In the genomic region with DNA sequence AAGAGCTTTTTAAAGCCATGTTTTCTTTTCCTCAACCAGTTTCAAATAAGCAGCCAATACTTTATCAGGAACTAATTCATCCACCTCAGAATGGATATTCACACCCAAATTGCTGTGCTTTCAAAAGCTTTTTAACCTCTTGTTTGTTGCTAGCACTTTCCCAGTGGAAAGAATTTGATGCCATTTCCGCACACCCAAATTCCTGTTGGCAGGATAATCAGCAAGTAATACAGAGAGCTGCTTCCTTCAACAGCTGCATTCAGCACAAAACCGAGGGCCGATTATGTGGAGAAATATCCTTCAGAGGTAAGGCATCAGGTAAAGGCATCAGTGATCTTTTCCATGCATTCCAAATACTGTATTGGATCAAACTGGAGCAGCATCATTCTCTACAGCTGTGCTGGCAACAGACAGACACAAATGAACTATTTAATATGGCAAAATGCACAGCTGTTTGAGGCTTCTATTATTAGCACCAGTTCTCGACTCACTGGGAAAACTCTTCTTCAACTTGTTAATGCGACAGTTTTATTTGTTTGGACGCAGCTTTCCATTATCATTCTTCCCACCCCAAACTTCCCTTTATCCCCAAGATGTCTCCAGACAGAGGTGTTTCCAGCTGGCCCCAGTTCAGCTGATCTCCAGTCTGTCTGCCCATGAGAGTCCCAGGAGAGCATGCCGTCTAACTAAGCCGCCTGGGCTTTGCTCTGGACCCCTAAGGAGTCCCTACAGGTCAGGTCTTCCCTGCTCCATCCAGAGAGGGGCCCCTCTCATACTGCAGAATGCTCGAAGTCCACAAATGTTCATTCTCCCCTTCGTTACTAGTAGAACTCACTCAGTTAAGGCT, we compare ENCODE assay signal across 17 cellular contexts. TPM values are rescaled to one million over a fixed set of nuclear protein-coding genes. Genes with fewer than 3 reads are reported as not detected.
A peak's percentile ranks its signal among the peaks of the same experiment; 100 is the strongest.
DNase-seq lines count a peak whose midpoint lies in the region; ATAC-seq and TF ChIP-seq lines count a peak whose summit lies in the region.
"Had no signal": no experiment of that assay in that cellular context is flagged by ENCODE, and none has a peak within 500 bp of the region (broad histone marks: within the 10 kb centered on the region; RNA-seq: fewer than 3 reads in every experiment).

No MANE protein-coding gene starts in this region.

- intact Hi-C loops in adrenal gland (cut with DNase I), result no loop called here
- intact Hi-C loops in naive thymus-derived CD4-positive, alpha-beta T cell (cut with micrococcal nuclease), result no loop called here

- 0 out of 2 replicates have a peak, but pooled peaks cover 4% of the 10 kb centered on the region for H3K36me3 ChIP-seq in GM23338 (ENCODE audit: insufficient read depth)
- no peaks in the 10 kb centered on the region for H3K36me3 ChIP-seq in adrenal gland (replicated peaks in 1 of 2)
- H3K36me3 ChIP-seq in naive thymus-derived CD4-positive, alpha-beta T cell (ENCODE audit: control insufficient read depth in 2 of 3, insufficient read depth in 3 of 3, low read length in 3 of 3), result no peaks in the 10 kb centered on the region
- H3K36me3 ChIP-seq: BE2C, HAP-1, neural progenitor cell had no signal

- H3K9me3 ChIP-seq in adrenal gland (replicated peaks in 1 of 3), result no peaks in the 10 kb centered on the region
- H3K9me3 ChIP-seq in naive thymus-derived CD4-positive, alpha-beta T cell (ENCODE audit: control insufficient read depth in 2 of 3, low read length in 3 of 3), result peaks cover 0 to 3% (median 0%) of the 10 kb centered on the region in 3 experiments
- H3K9me3 ChIP-seq: BE2C had no signal

- peaks cover 11% of the 10 kb centered on the region; the same call in 2 of the 3 replicates for H3K4me1 Mint-ChIP-seq in GM23338
- H3K4me1 Mint-ChIP-seq in stimulated activated naive B cell treated with anti-CD40 and anti-IgM and Interleukin-4, amounts not matched to agents 10 μg/mL and 1 μg/mL and 100 μg/mL, for 72 hours, result peaks cover 51 to 82% of the 10 kb centered on the region in 2 donors
- H3K4me1 Mint-ChIP-seq in naive thymus-derived CD4-positive, alpha-beta T cell, result peaks cover 24 to 50% (median 35%) of the 10 kb centered on the region in 7 donors

- H3K36me3 Mint-ChIP-seq in GM23338 (ENCODE audit: low read depth), result peaks cover 20% of the 10 kb centered on the region
- peaks cover 22 to 34% of the 10 kb centered on the region in 2 donors for H3K36me3 Mint-ChIP-seq in stimulated activated naive B cell treated with anti-CD40 and anti-IgM and Interleukin-4, amounts not matched to agents 10 μg/mL and 1 μg/mL and 100 μg/mL, for 72 hours
- peaks cover 0 to 18% (median 12%) of the 10 kb centered on the region in 5 donors for H3K36me3 Mint-ChIP-seq in naive thymus-derived CD4-positive, alpha-beta T cell

- no peak for TF ChIP-seq CTCF in GM23338 (conservative IDR thresholded peaks at IDR 0.05; ENCODE audit: low read depth in 2 of 2)
- no peak for TF ChIP-seq CTCF in adrenal gland (IDR thresholded peaks at IDR 0.05)

- peaks cover 21% of the 10 kb centered on the region for H3K27me3 Mint-ChIP-seq in GM23338 (ENCODE audit: insufficient read depth, low read depth, poor library complexity)
- no peaks in the 10 kb centered on the region for H3K27me3 Mint-ChIP-seq in stimulated activated naive B cell treated with anti-CD40 and anti-IgM and Interleukin-4, amounts not matched to agents 10 μg/mL and 1 μg/mL and 100 μg/mL, for 72 hours
- no peaks in the 10 kb centered on the region for H3K27me3 Mint-ChIP-seq in naive thymus-derived CD4-positive, alpha-beta T cell
- H3K27me3 Mint-ChIP-seq: activated naive CD8-positive, alpha-beta T cell treated with anti-CD3 and anti-CD28 coated beads, Interleukin-2, amount 10 ng/mL, durations not matched to agents 7 days and 5 days; central memory CD8-positive, alpha-beta T cell had no signal

- no peak for TF ChIP-seq POLR2A in adrenal gland (IDR thresholded peaks at IDR 0.05)
- no peak for TF ChIP-seq POLR2A in GM18505 (IDR thresholded peaks at IDR 0.05; ENCODE audit: borderline replicate concordance, extremely low read depth, insufficient read depth, insufficient read length)

- H3K4me2 ChIP-seq in GM23338, result no peak overlapping the region
- H3K4me2 ChIP-seq: KMS-11, neural progenitor cell had no signal

- CTCF ChIA-PET in naive thymus-derived CD4-positive, alpha-beta T cell (lab: Charles Lee), result interaction anchor here (0.6 to 0.8 kb wide), 2 partner anchors 12 to 1153 kb away, joined by 3 to 5 read pairs; no protein-coding TSS in a partner anchor

- H3K4me3 Mint-ChIP-seq in GM23338, result no peak overlapping the region
- H3K4me3 Mint-ChIP-seq in stimulated activated naive B cell treated with anti-CD40 and anti-IgM and Interleukin-4, amounts not matched to agents 10 μg/mL and 1 μg/mL and 100 μg/mL, for 72 hours, result no peak overlapping the region
- H3K4me3 Mint-ChIP-seq in naive thymus-derived CD4-positive, alpha-beta T cell, result peak overlapping the region in 4 of 10 donors; percentile 3 to 65 (median 42)
- H3K4me3 Mint-ChIP-seq: activated naive CD8-positive, alpha-beta T cell treated with anti-CD3 and anti-CD28 coated beads, Interleukin-2, amount 10 ng/mL, durations not matched to agents 7 days and 5 days; central memory CD8-positive, alpha-beta T cell; neural progenitor cell had no signal

- H3F3A ChIP-seq in GM23338 (replicated peaks; ENCODE audit: low read depth), result no peaks in the 10 kb centered on the region

- H3K4me3 ChIP-seq in GM23338 (no peak overlapping the region), adrenal gland (no peak overlapping the region)
- no peak overlapping the region for H3K4me3 ChIP-seq in naive thymus-derived CD4-positive, alpha-beta T cell (ENCODE audit: low read length)
- H3K4me3 ChIP-seq: HAP-1, neural progenitor cell had no signal

- no peak overlapping the region for H2AFZ ChIP-seq in GM23338
- H2AFZ ChIP-seq: neural progenitor cell had no signal

- H3K4me1 ChIP-seq in GM23338 (ENCODE audit: insufficient read depth) (no peaks in the 10 kb centered on the region), adrenal gland (replicated peaks in 1 of 2) (peaks cover 39 to 51% of the 10 kb centered on the region in 2 donors)
- H3K4me1 ChIP-seq in naive thymus-derived CD4-positive, alpha-beta T cell (ENCODE audit: control insufficient read depth in 2 of 2, insufficient read depth in 2 of 2, low read length in 2 of 2), result peaks cover 4 to 9% of the 10 kb centered on the region in 2 donors
- H3K4me1 ChIP-seq: BE2C had no signal

- POLR2A ChIA-PET in naive thymus-derived CD4-positive, alpha-beta T cell (lab: Charles Lee), result interaction anchor here (0.6 to 3.3 kb wide), 10 partner anchors 9 to 1274 kb away, joined by 3 to 20 read pairs (median 10); no protein-coding TSS in a partner anchor

- H4K20me1 ChIP-seq in GM23338 (replicated peaks; ENCODE audit: insufficient read depth), result no peaks in the 10 kb centered on the region

- H3K27ac Mint-ChIP-seq in GM23338, result no peak overlapping the region
- peak overlapping the region; percentile 88 for H3K27ac Mint-ChIP-seq in stimulated activated naive B cell treated with anti-CD40 and anti-IgM and Interleukin-4, amounts not matched to agents 10 μg/mL and 1 μg/mL and 100 μg/mL, for 72 hours
- peak overlapping the region in 4 of 9 donors; percentile 15 to 78 (median 70) for H3K27ac Mint-ChIP-seq in naive thymus-derived CD4-positive, alpha-beta T cell
- H3K27ac Mint-ChIP-seq: activated naive CD8-positive, alpha-beta T cell treated with anti-CD3 and anti-CD28 coated beads, Interleukin-2, amount 10 ng/mL, durations not matched to agents 7 days and 5 days; neural progenitor cell had no signal

- WGBS in adrenal gland, 4 donors, result 63 to 78% (median 69%) methylated on average over 10 of the region's 10 CpGs

- H3K27ac ChIP-seq in GM23338 (ENCODE audit: low read depth) (no peak overlapping the region), adrenal gland (peak overlapping the region in 3 of 5 donors; percentile 38 to 70 (median 65))
- H3K27ac ChIP-seq in naive thymus-derived CD4-positive, alpha-beta T cell (ENCODE audit: low read depth, low read length), result no peak overlapping the region
- H3K27ac ChIP-seq: KMS-11, neural progenitor cell, WERI-Rb-1 had no signal

- peaks cover 23% of the 10 kb centered on the region for H3K9me3 Mint-ChIP-seq in GM23338
- peaks cover 2 to 4% of the 10 kb centered on the region in 2 donors for H3K9me3 Mint-ChIP-seq in stimulated activated naive B cell treated with anti-CD40 and anti-IgM and Interleukin-4, amounts not matched to agents 10 μg/mL and 1 μg/mL and 100 μg/mL, for 72 hours
- peaks cover 0 to 9% (median 2%) of the 10 kb centered on the region in 11 donors for H3K9me3 Mint-ChIP-seq in naive thymus-derived CD4-positive, alpha-beta T cell
- H3K9me3 Mint-ChIP-seq: activated naive CD8-positive, alpha-beta T cell treated with anti-CD3 and anti-CD28 coated beads, Interleukin-2, amount 10 ng/mL, durations not matched to agents 7 days and 5 days; central memory CD8-positive, alpha-beta T cell had no signal

- H3K27me3 ChIP-seq in GM23338 (ENCODE audit: insufficient read depth), result peaks cover 20% of the 10 kb centered on the region
- no peaks in the 10 kb centered on the region for H3K27me3 ChIP-seq in adrenal gland
- no peaks in the 10 kb centered on the region for H3K27me3 ChIP-seq in naive thymus-derived CD4-positive, alpha-beta T cell (ENCODE audit: control insufficient read depth in 2 of 2, insufficient read depth in 2 of 2, low read length in 2 of 2)
- H3K27me3 ChIP-seq: BE2C had no signal

- ATAC-seq in GM23338, result peak; percentile 39; the same call in 2 of the 3 replicates
- no peak for ATAC-seq in stimulated activated naive B cell treated with anti-CD40 and anti-IgM and Interleukin-4, amounts not matched to agents 10 μg/mL and 1 μg/mL and 100 μg/mL, for 72 hours (replicated peaks)
- ATAC-seq in GM18505 (IDR thresholded peaks at IDR 0.05; ENCODE audit: unreplicated experiment), result no peak
- no peak for ATAC-seq in HG03439 (IDR thresholded peaks at IDR 0.05; ENCODE audit: unreplicated experiment)
- ATAC-seq in naive thymus-derived CD4-positive, alpha-beta T cell, result no peak
- ATAC-seq: stimulated activated naive CD8-positive, alpha-beta T cell treated with anti-CD3 and anti-CD28 coated beads, Interleukin-15, Interleukin-2, amounts not matched to agents 100 U/mL and 50 U/mL, for 24 hours had no signal

- H3K9me2 ChIP-seq in GM23338 (ENCODE audit: insufficient read depth), result no peaks in the 10 kb centered on the region

- no peaks in the 10 kb centered on the region for H3K79me2 ChIP-seq in GM23338 (replicated peaks; ENCODE audit: insufficient read depth)

- no peak for DNase-seq in GM23338 (ENCODE audit: low spot score)
- peak in 3 of 7 donors; percentile 16 to 23 (median 19) for DNase-seq in adrenal gland
- DNase-seq in lung microvascular endothelial cell (ENCODE audit: low read depth in 2 of 2), result peak; percentile 38 to 81
- DNase-seq in stimulated activated naive B cell treated with anti-CD40 and anti-IgM and Interleukin-4, amounts not matched to agents 10 μg/mL and 1 μg/mL and 100 μg/mL, for 72 hours, result no peak
- DNase-seq in naive thymus-derived CD4-positive, alpha-beta T cell, result no peak
- DNase-seq: activated naive CD8-positive, alpha-beta T cell treated with anti-CD3 and anti-CD28 coated beads, Interleukin-2, amount 10 ng/mL, durations not matched to agents 7 days and 5 days; BE2C; NCI-H1694; PC-3; stimulated activated naive CD8-positive, alpha-beta T cell treated with anti-CD3 and anti-CD28 coated beads, Interleukin-15, Interleukin-2, amounts not matched to agents 100 U/mL and 50 U/mL, for 24 hours; WERI-Rb-1 had no signal

RNA-seq across cellular contexts. Expression of a gene that starts 22.2 kb away (rescaled TPM):
- 81.4 and 97.5 TPM in 2 replicates for total RNA-seq in GM23338 (2014; rRNA removed; shearing (Covaris generic))
- polyA plus RNA-seq in GM23338 (2016; fragmentation: Nextera tagmentation; extraction: Ambion mirVana), result 23.6 and 23.7 TPM in 2 replicates
- total RNA-seq in adrenal gland, result 100 to 1,000 TPM; 117 to 224 (median 152) TPM
- 100 to 1,000 TPM in 1 of 3 donors, 10 to 100 TPM in 2; 46.8 to 144 (median 62.7) TPM for polyA plus RNA-seq in adrenal gland
- total RNA-seq in lung microvascular endothelial cell, result 65.8 and 129 TPM in 2 replicates
- total RNA-seq in naive thymus-derived CD4-positive, alpha-beta T cell, result 100 to 1,000 TPM; 101 to 206 (median 196) TPM
- polyA plus RNA-seq in naive thymus-derived CD4-positive, alpha-beta T cell, result 100 to 1,000 TPM in 1 of 2 donors, 10 to 100 TPM in 1; 98.6 to 178 TPM

RNA-seq across cellular contexts. Expression of a gene that starts 36.2 kb away (rescaled TPM):
- total RNA-seq in GM23338 (2014; rRNA removed; shearing (Covaris generic)), result 29.6 and 32.9 TPM in 2 replicates
- 33.2 and 33.7 TPM in 2 replicates for polyA plus RNA-seq in GM23338 (2016; fragmentation: Nextera tagmentation; extraction: Ambion mirVana)
- 10 to 100 TPM in 7 of 8 donors, 1 to 10 TPM in 1; 8.5 to 23.6 (median 14.8) TPM for total RNA-seq in adrenal gland
- polyA plus RNA-seq in adrenal gland, result 10 to 100 TPM; 17.5 to 39.7 (median 25.1) TPM
- 10.5 and 13.7 TPM in 2 replicates for total RNA-seq in lung microvascular endothelial cell
- total RNA-seq in naive thymus-derived CD4-positive, alpha-beta T cell, result 10 to 100 TPM; 25.9 to 80.4 (median 36.4) TPM
- polyA plus RNA-seq in naive thymus-derived CD4-positive, alpha-beta T cell, result 10 to 100 TPM; 24.9 to 28.6 TPM

Comparison
In these comparisons a context has a peak if more than half of its experiments do, and no peak if none do; other contexts are left out.
1. DNase-seq: peak in lung microvascular endothelial cell (2 of 2); none in GM23338 (single experiment), stimulated activated naive B cell treated with anti-CD40 and anti-IgM and Interleukin-4, amounts not matched to agents 10 μg/mL and 1 μg/mL and 100 μg/mL, for 72 hours (single experiment) and naive thymus-derived CD4-positive, alpha-beta T cell (0 of 9).
2. H3K27ac ChIP-seq: peak in adrenal gland (3 of 5); none in GM23338 (single experiment) and naive thymus-derived CD4-positive, alpha-beta T cell (single experiment).